Comparison of ENCODE assay signal across 1 cellular context in genomic region chr19:48975947-48976847, GRCh38.
A peak's percentile ranks its signal among the peaks of the same experiment; 100 is the strongest.
TF ChIP-seq lines count a peak whose summit lies in the region.

No MANE protein-coding gene starts in this region.

TF ChIP-seq in K562, 482 proteins besides CTCF, POLR2A, EP300 and RAD21 (continued from another document):
- TF ChIP-seq PHF20 (IDR thresholded peaks at IDR 0.05; ENCODE audit: partially characterized antibody) = no peak
- peak; percentile 93 for TF ChIP-seq CREB3L1 (IDR thresholded peaks at IDR 0.05; ENCODE audit: borderline replicate concordance, low read depth)
- 0 out of 2 replicates have a peak, but pooled peaks have one; percentile 32 for TF ChIP-seq ZNF583 (CRISPR knock-in tag; IDR thresholded peaks at IDR 0.05)
- TF ChIP-seq ZNF551 (CRISPR knock-in tag; IDR thresholded peaks at IDR 0.05) = no peak
- 0 out of 2 replicates have a peak, but pooled peaks have one; percentile 50 for TF ChIP-seq ZBTB12 (CRISPR knock-in tag; IDR thresholded peaks at IDR 0.05)
- no peak for TF ChIP-seq NR2C2 (CRISPR knock-in tag; IDR thresholded peaks at IDR 0.05)
- peak; percentile 74 for TF ChIP-seq NR2C2 (tag; IDR thresholded peaks at IDR 0.05)
- no peak for TF ChIP-seq MYBL2 (IDR thresholded peaks at IDR 0.05; ENCODE audit: low read depth)
- no peak for TF ChIP-seq MYBL2 (CRISPR knock-in tag; IDR thresholded peaks at IDR 0.05; ENCODE audit: borderline replicate concordance)
- TF ChIP-seq SP2 (IDR thresholded peaks at IDR 0.05; ENCODE audit: extremely low read depth, low read depth, low read length, poor library complexity, severe bottlenecking) = no peak
- TF ChIP-seq NELFE (IDR thresholded peaks at IDR 0.05; ENCODE audit: insufficient read depth, insufficient read length) = no peak
- TF ChIP-seq ZNF695 (CRISPR knock-in tag; IDR thresholded peaks at IDR 0.05) = no peak
- TF ChIP-seq ZNF77 (CRISPR knock-in tag; IDR thresholded peaks at IDR 0.05) = no peak
- peak; percentile 54; the same call in 1 of the 2 replicates for TF ChIP-seq KLF6 (CRISPR knock-in tag; IDR thresholded peaks at IDR 0.05; ENCODE audit: borderline replicate concordance)
- TF ChIP-seq LARP7 (IDR thresholded peaks at IDR 0.05) = no peak
- peak; percentile 75 for TF ChIP-seq GABPA (tag; conservative IDR thresholded peaks at IDR 0.05; ENCODE audit: low read depth)
- TF ChIP-seq ZNF584 (CRISPR knock-in tag; IDR thresholded peaks at IDR 0.05; ENCODE audit: low read depth) = peak; percentile 63; the same call in 1 of the 2 replicates
- no peak for TF ChIP-seq ZNF764 (CRISPR knock-in tag; IDR thresholded peaks at IDR 0.05; ENCODE audit: low read depth)
- TF ChIP-seq CHD2 (IDR thresholded peaks at IDR 0.05; ENCODE audit: low read depth, low read length) = no peak
- TF ChIP-seq MBD2 (IDR thresholded peaks at IDR 0.05; ENCODE audit: borderline replicate concordance, low read depth) = peak; percentile 95
- no peak for TF ChIP-seq MEIS2 (IDR thresholded peaks at IDR 0.05; ENCODE audit: partially characterized antibody)
- TF ChIP-seq PHF8 (IDR thresholded peaks at IDR 0.05; ENCODE audit: borderline replicate concordance, low read length) = no peak
- TF ChIP-seq KLF13 (tag; IDR thresholded peaks at IDR 0.05; ENCODE audit: borderline replicate concordance, low read depth) = peak; percentile 41; the same call in 1 of the 2 replicates
- TF ChIP-seq RFX1 (IDR thresholded peaks at IDR 0.05) = no peak
- TF ChIP-seq ETS1 (conservative IDR thresholded peaks at IDR 0.05; ENCODE audit: control insufficient read depth, low read depth, low read length) = peak; percentile 99
- no peak for TF ChIP-seq ZNF561 (CRISPR knock-in tag; conservative IDR thresholded peaks at IDR 0.05)
- no peak for TF ChIP-seq MTA3 (IDR thresholded peaks at IDR 0.05; ENCODE audit: borderline replicate concordance)
- TF ChIP-seq POLR2AphosphoS5 (IDR thresholded peaks at IDR 0.05; ENCODE audit: control insufficient read depth, insufficient read depth, low read depth, low read length) = no peak
- TF ChIP-seq PRDM10 (IDR thresholded peaks at IDR 0.05; ENCODE audit: partially characterized antibody) = peak; percentile 17
